7 cellular contexts compared by ENCODE assay signal in the genomic region with DNA sequence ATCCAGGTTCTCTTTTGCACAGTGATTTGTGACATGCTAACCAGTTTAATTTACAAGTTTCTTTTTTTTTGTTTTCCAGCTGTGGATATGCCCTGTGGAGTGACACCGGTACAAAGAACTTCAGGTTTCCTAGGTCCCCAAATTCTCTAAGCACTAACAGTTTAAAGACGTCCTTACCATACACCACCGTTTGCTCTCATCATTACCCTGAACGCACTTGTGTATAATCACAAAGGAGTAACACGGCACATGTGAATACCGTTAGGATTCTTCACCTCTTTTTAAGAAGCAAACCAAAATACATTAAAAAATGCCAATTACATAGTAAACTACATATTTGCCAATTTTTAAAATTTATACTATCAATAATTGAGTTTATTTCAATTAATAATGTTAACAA. TPM values are rescaled to one million over a fixed set of nuclear protein-coding genes. Genes with fewer than 3 reads are reported as not detected.
DNase-seq lines count a peak whose midpoint lies in the region; ATAC-seq and TF ChIP-seq lines count a peak whose summit lies in the region.

No MANE protein-coding gene starts in this region.

- peak in 1 of 2 experiments; percentile 5 for DNase-seq in SJCRH30
- DNase-seq in fibroblast of mammary gland (ENCODE audit: low read depth): no peak
- no peak for DNase-seq in skeletal muscle cell (ENCODE audit: low read depth)
- DNase-seq in kidney tubule cell (ENCODE audit: low spot score): no peak
- no peak for DNase-seq in AG08396 (ENCODE audit: low spot score)

- no peaks in the 10 kb centered on the region for H3K27me3 ChIP-seq in SJCRH30

- H3K4me3 ChIP-seq in HEK293 (ENCODE audit: low read depth, low read length) (peak overlapping the region; percentile 80), SJCRH30 (peak overlapping the region; percentile 83), fibroblast of mammary gland (ENCODE audit: control insufficient read depth, low read depth, low read length) (peak overlapping the region; percentile 82), skeletal muscle cell (ENCODE audit: low read depth, low read length) (peak overlapping the region; percentile 76)

- POLR2A ChIA-PET in HEK293 (lab: Yijun Ruan, JAX): no interaction called here

- H3K4me1 ChIP-seq in HEK293 (ENCODE audit: control insufficient read depth, insufficient read depth, low read length) (no peaks in the 10 kb centered on the region), SJCRH30 (no peaks in the 10 kb centered on the region; the same call in none of the 2 replicates)

- H3K27ac ChIP-seq in HEK293 (ENCODE audit: extremely low read depth, low read depth, low read length) (no peak overlapping the region), SJCRH30 (peak overlapping the region; percentile 69)

- TF ChIP-seq CTCF in HEK293 (tag by site-specific recombination; IDR thresholded peaks at IDR 0.05) (no peak), fibroblast of mammary gland (conservative IDR thresholded peaks at IDR 0.05; ENCODE audit: control insufficient read depth, insufficient read depth, low read depth, low read length) (no peak)

- CTCF ChIA-PET in HEK293 (lab: Yijun Ruan, JAX): interaction anchor here (0.6 to 0.7 kb wide), 3 partner anchors 21 to 114 kb away, joined by 3 read pairs; no protein-coding TSS in a partner anchor

- H3K36me3 ChIP-seq in HEK293 (ENCODE audit: control insufficient read depth in 2 of 2, insufficient read depth in 1 of 2, low read length in 2 of 2): peaks cover 27 to 34% of the 10 kb centered on the region in 2 experiments
- peaks cover 8% of the 10 kb centered on the region for H3K36me3 ChIP-seq in SJCRH30

- ATAC-seq in HG02678 (IDR thresholded peaks at IDR 0.05; ENCODE audit: unreplicated experiment): no peak

- H3K9me3 ChIP-seq in HEK293 (ENCODE audit: control insufficient read depth, insufficient read depth, low read depth, low read length) (no peaks in the 10 kb centered on the region), SJCRH30 (replicated peaks) (no peaks in the 10 kb centered on the region)

TF ChIP-seq in HEK293, 187 proteins besides CTCF, POLR2A, EP300 and RAD21:
- TF ChIP-seq RBAK (tag by site-specific recombination; IDR thresholded peaks at IDR 0.05) (no peak), ZNF510 (tag by site-specific recombination; IDR thresholded peaks at IDR 0.05; ENCODE audit: insufficient replicate concordance) (no peak), KLF10 (tag by site-specific recombination; IDR thresholded peaks at IDR 0.05) (no peak), ZBTB1 (tag by site-specific recombination; IDR thresholded peaks at IDR 0.05) (no peak), ZNF248 (tag by site-specific recombination; IDR thresholded peaks at IDR 0.05) (no peak), ZNF433 (tag by site-specific recombination; IDR thresholded peaks at IDR 0.05; ENCODE audit: low read depth) (no peak)

RNA-seq across cellular contexts. Expression of gene LANCL1, which starts 0.8 kb away (rescaled TPM):
- 38.2 and 42.9 TPM in 2 replicates for total RNA-seq in SJCRH30 (2014; rRNA removed; shearing (Covaris generic))
